Comparison of ENCODE assay signal across 25 cellular contexts in the genomic region with DNA sequence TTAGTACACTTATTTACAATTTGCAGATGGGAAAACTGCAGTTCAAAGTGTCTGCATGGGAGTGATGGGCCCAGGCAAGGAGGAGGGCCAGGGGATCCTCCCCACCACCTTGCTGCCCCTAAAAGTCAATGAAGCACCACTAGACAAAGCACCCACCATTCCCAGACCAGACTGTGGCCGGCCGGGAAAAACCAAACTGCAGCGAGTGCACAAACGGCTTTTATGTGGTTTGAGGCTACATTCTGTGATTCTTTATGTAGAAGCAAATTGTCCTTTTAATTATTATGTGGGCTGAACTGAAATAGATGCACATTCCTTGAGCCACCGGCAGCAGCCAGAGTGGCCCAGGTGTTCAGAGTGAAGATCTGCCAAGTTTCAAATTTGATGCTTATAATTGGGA.
"Had no signal": no experiment of that assay in that cellular context is flagged by ENCODE, and none has a peak within 500 bp of the region (broad histone marks: within the 10 kb centered on the region; RNA-seq: fewer than 3 reads in every experiment).

No MANE protein-coding gene starts in this region.

- H3K27ac ChIP-seq: dorsolateral prefrontal cortex, hepatocyte, neural progenitor cell, psoas muscle, spleen, testis, tibial nerve, upper lobe of right lung had no signal

- H3K9me3 ChIP-seq: psoas muscle, spleen, testis, tibial nerve, upper lobe of right lung had no signal

- H3K4me2 ChIP-seq: hepatocyte, neural progenitor cell had no signal

- H3K9ac ChIP-seq: neural progenitor cell had no signal

- ATAC-seq: left colon; left ventricle myocardium superior; natural killer cell treated with Interleukin-12 subunit alpha and Interleukin-12 subunit beta and Interleukin-15 and Interleukin-18, amount 100 ng/mL, for 72 hours; psoas muscle; sciatic nerve; stimulated activated naive B cell treated with anti-CD40 and anti-IgM and Interleukin-4, amounts not matched to agents 10 μg/mL and 1 μg/mL and 100 μg/mL, for 72 hours; stimulated activated naive CD8-positive, alpha-beta T cell treated with anti-CD3 and anti-CD28 coated beads, Interleukin-15, amount 100 ng/mL, for 72 hours; upper lobe of right lung had no signal

- DNase-seq: cortex of kidney; dorsolateral prefrontal cortex; effector CD8-positive, alpha-beta T cell; foreskin melanocyte; head of caudate nucleus; left colon; left ventricle myocardium superior; mesenchymal stem cell; midbrain; occipital lobe; psoas muscle; spleen; stimulated activated CD4-positive, alpha-beta T cell treated with anti-CD3 and anti-CD28 coated beads, Interleukin-15, amount 100 ng/mL, for 24 hours; stimulated activated CD4-positive, alpha-beta T cell treated with anti-CD3 and anti-CD28 coated beads, Interleukin-1b, Interleukin-23, amount 100 ng/mL, for 48 hours; stimulated activated CD4-positive, alpha-beta T cell treated with anti-CD3 and anti-CD28 coated beads, Interleukin-4, amount 100 ng/mL, for 24 hours; stimulated activated naive B cell treated with anti-CD40 and anti-IgM and Interleukin-4, amounts not matched to agents 10 μg/mL and 1 μg/mL and 100 μg/mL, for 72 hours; stimulated activated naive CD8-positive, alpha-beta T cell treated with anti-CD3 and anti-CD28 coated beads, Interleukin-15, amount 100 ng/mL, for 72 hours; testis; upper lobe of right lung had no signal

- H3K27me3 ChIP-seq: dorsolateral prefrontal cortex, hepatocyte, neural progenitor cell, spleen, testis, tibial nerve, upper lobe of right lung had no signal

- H3K36me3 ChIP-seq: neural progenitor cell, spleen, tibial nerve, upper lobe of right lung had no signal

- H3K4me3 ChIP-seq: dorsolateral prefrontal cortex, hepatocyte, lung, neural progenitor cell, psoas muscle, spleen, testis, tibial nerve, upper lobe of right lung had no signal

- H3K4me1 ChIP-seq: psoas muscle, testis, upper lobe of right lung had no signal
